19 cellular contexts compared by ENCODE assay signal in the genomic region with DNA sequence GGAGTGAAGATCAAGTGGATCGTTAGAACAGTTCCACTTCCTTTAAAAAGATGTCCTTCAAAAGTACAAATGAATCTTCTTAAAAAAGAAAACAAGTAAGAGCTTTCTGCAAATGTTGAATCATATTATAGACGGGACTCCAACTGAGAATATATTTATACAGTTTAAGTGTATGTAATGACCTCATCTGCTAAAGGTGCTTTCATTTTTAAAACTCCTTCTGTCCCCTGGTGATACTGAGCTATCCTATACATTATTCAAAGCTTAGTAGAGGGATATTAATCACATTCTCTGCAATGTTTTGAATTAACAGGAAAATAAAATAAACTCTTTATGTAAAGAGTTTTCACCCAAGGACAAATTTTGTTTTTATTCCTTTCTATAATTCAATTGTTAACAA.
DNase-seq lines count a peak whose midpoint lies in the region; FAIRE-seq and TF ChIP-seq lines count a peak whose summit lies in the region.
"Had no signal": no experiment of that assay in that cellular context is flagged by ENCODE, and none has a peak within 500 bp of the region (broad histone marks: within the 10 kb centered on the region; RNA-seq: fewer than 3 reads in every experiment).

No MANE protein-coding gene starts in this region.

- intact Hi-C loops in mammary epithelial cell (cut with micrococcal nuclease) (no loop called here), breast epithelium (cut with DNase I; ENCODE audit: low total_unique reads) (no loop called here)

- H3K79me2 ChIP-seq in mammary epithelial cell (ENCODE audit: insufficient read depth, low read length) (no peaks in the 10 kb centered on the region), astrocyte (ENCODE audit: insufficient read depth, low read length) (no peaks in the 10 kb centered on the region), mesendoderm (ENCODE audit: control insufficient read depth, insufficient read depth, low read length) (no peaks in the 10 kb centered on the region)

- H2BK15ac ChIP-seq in mesendoderm (replicated peaks; ENCODE audit: low read depth) = no peak overlapping the region

- DNase-seq in mammary epithelial cell (no peak), breast epithelium (ENCODE audit: low spot score in 2 of 2) (no peak), NCI-H69 (lab: John Stamatoyannopoulos, UW) (peak; percentile 2), astrocyte (ENCODE audit: low read depth) (no peak), mesendoderm (no peak), NCI-H1417 (lab: John Stamatoyannopoulos, UW) (no peak)
- DNase-seq in stimulated activated CD4-positive, alpha-beta T cell treated with anti-CD3 and anti-CD28 coated beads, Interleukin-4, amount 100 ng/mL, for 1 hour = no peak
- no peak for DNase-seq in stimulated activated CD4-positive, alpha-beta T cell treated with anti-CD3 and anti-CD28 coated beads, Interleukin-1b, Interleukin-23, amount 100 ng/mL, for 48 hours
- DNase-seq: KG1; NCI-H1105; NCI-H2029 treated with DMSO at 0.1 percent for 48 hours; NCI-H2171 treated with DMSO at 0.1 percent for 48 hours; NCI-H446 treated with DMSO at 0.1 percent for 48 hours; NCI-H526 treated with DMSO at 0.1 percent for 48 hours; NK-92 treated with Interleukin-12 subunit alpha and Interleukin-12 subunit beta, amount 100 ng/mL, for 24 hours; Right ventricle myocardium superior had no signal

- H3K9me3 ChIP-seq in mammary epithelial cell (replicated peaks; ENCODE audit: insufficient read depth, low read length) (no peaks in the 10 kb centered on the region), breast epithelium (no peaks in the 10 kb centered on the region), astrocyte (ENCODE audit: insufficient read depth, low read depth, low read length) (no peaks in the 10 kb centered on the region)

- H3K4me1 ChIP-seq in mammary epithelial cell (ENCODE audit: insufficient read depth, low read length) (peaks cover 3% of the 10 kb centered on the region), breast epithelium (no peaks in the 10 kb centered on the region), astrocyte (ENCODE audit: insufficient read depth, low read length) (no peaks in the 10 kb centered on the region), mesendoderm (ENCODE audit: control insufficient read depth, low read depth, low read length) (no peaks in the 10 kb centered on the region)

- H4K5ac ChIP-seq in mesendoderm (ENCODE audit: low read length) = no peak overlapping the region

- H3K18ac ChIP-seq in mesendoderm (ENCODE audit: low read length) = no peak overlapping the region

- H3K27ac ChIP-seq in mammary epithelial cell (ENCODE audit: insufficient read depth, low read depth, low read length) = no peak overlapping the region
- H3K27ac ChIP-seq in breast epithelium = no peak overlapping the region
- no peak overlapping the region for H3K27ac ChIP-seq in astrocyte (ENCODE audit: low read depth, low read length)
- no peak overlapping the region for H3K27ac ChIP-seq in mesendoderm (ENCODE audit: low read depth, low read length)

- no peaks in the 10 kb centered on the region for H3K27me3 Mint-ChIP-seq in astrocyte (ENCODE audit: low read depth, unreplicated experiment)

- H3K23ac ChIP-seq in mesendoderm (ENCODE audit: low read length) = no peak overlapping the region

- in situ Hi-C loops in mammary epithelial cell (cut with MboI; ENCODE audit: low sequenced_read_pairs in 2 of 2) = no loop called here

- H3K4me1 Mint-ChIP-seq in astrocyte (ENCODE audit: low read depth, unreplicated experiment) = no peaks in the 10 kb centered on the region

- no peak overlapping the region for H2BK5ac ChIP-seq in mesendoderm (ENCODE audit: low read length)

- H3K4me3 ChIP-seq in mammary epithelial cell (replicated peaks in 1 of 3; ENCODE audit: insufficient read depth in 1 of 3, low read depth in 2 of 3, low read length in 3 of 3) (no peak overlapping the region), breast epithelium (no peak overlapping the region), astrocyte (ENCODE audit: insufficient read depth, low read depth, low read length) (no peak overlapping the region), mesendoderm (ENCODE audit: low read length) (no peak overlapping the region)
- H3K4me3 ChIP-seq: GM12878 had no signal

- H2BK120ac ChIP-seq in mesendoderm (ENCODE audit: low read depth, low read length) = no peak overlapping the region

- no peaks in the 10 kb centered on the region for H3K36me3 Mint-ChIP-seq in astrocyte (ENCODE audit: low read depth, unreplicated experiment)
- H3K36me3 Mint-ChIP-seq: CD14-positive monocyte had no signal

- H2AFZ ChIP-seq in mammary epithelial cell (ENCODE audit: low read depth, low read length) (peak overlapping the region; percentile 39), astrocyte (ENCODE audit: low read depth, low read length) (peak overlapping the region; percentile 20)

- 51% methylated on average over 2 of the region's 2 CpGs for WGBS in mammary epithelial cell (ENCODE audit: low coverage, missing lambda C conversion rate)
- no CpG with 5 or more reads among the region's 2 CpGs for WGBS in mesendoderm (ENCODE audit: extremely low coverage, insufficient coverage, low lambda C conversion rate)

- CTCF ChIA-PET in mammary epithelial cell (lab: Charles Lee; ENCODE audit: low non-redundant PET) = no interaction called here

- BruUV-seq in mammary epithelial cell (replicated peaks; lab: Mats Ljungman, UMichigan) = no TSS peak

- no peaks in the 10 kb centered on the region for H3K79me1 ChIP-seq in mesendoderm (ENCODE audit: low read length)

- no peaks in the 10 kb centered on the region for H3K27me3 ChIP-seq in mammary epithelial cell (ENCODE audit: insufficient read depth, low read length)
- H3K27me3 ChIP-seq in breast epithelium = no peaks in the 10 kb centered on the region
- H3K27me3 ChIP-seq in astrocyte (ENCODE audit: insufficient read depth, low read length) = no peaks in the 10 kb centered on the region
- H3K27me3 ChIP-seq in mesendoderm (ENCODE audit: insufficient read depth, low read length, poor library complexity) = no peaks in the 10 kb centered on the region

- no peak overlapping the region for H4K8ac ChIP-seq in mesendoderm (ENCODE audit: low read depth, low read length)

- no peak overlapping the region for H3K4me3 Mint-ChIP-seq in astrocyte (ENCODE audit: unreplicated experiment)
- H3K4me3 Mint-ChIP-seq: CD14-positive monocyte; T-helper 1 cell treated with Interleukin-12 subunit alpha and Interleukin-12 subunit beta and Interleukin-4 antibody, amounts not matched to agents 30 μg/mL and 1 μg/mL, for 36 hours had no signal

- H4K20me1 ChIP-seq in mammary epithelial cell (ENCODE audit: insufficient read depth, low read length) = no peaks in the 10 kb centered on the region
- no peaks in the 10 kb centered on the region for H4K20me1 ChIP-seq in astrocyte (ENCODE audit: insufficient read depth, low read length)

- no peak for FAIRE-seq in astrocyte (lab: Jason Lieb, UNC)
- FAIRE-seq: GM12878 had no signal

- no peaks in the 10 kb centered on the region for H3K9me3 Mint-ChIP-seq in astrocyte (ENCODE audit: unreplicated experiment)
- H3K9me3 Mint-ChIP-seq: T-helper 1 cell treated with Interleukin-12 subunit alpha and Interleukin-12 subunit beta and Interleukin-4 antibody, amounts not matched to agents 30 μg/mL and 1 μg/mL, for 36 hours had no signal

- H2AK5ac ChIP-seq in mesendoderm (ENCODE audit: low read length) = no peak overlapping the region

- dilution Hi-C loops in mammary epithelial cell (cut with HindIII; ENCODE audit: low sequenced_read_pairs) = no loop called here

- H3K56ac ChIP-seq in mesendoderm (ENCODE audit: low read length) = no peak overlapping the region

- H3K36me3 ChIP-seq in mammary epithelial cell (ENCODE audit: insufficient read depth, low read length) (no peaks in the 10 kb centered on the region), breast epithelium (no peaks in the 10 kb centered on the region), astrocyte (ENCODE audit: insufficient read depth, low read length) (no peaks in the 10 kb centered on the region), mesendoderm (ENCODE audit: control insufficient read depth, insufficient read depth, low read length) (no peaks in the 10 kb centered on the region)

- TF ChIP-seq CTCF in mammary epithelial cell (conservative IDR thresholded peaks at IDR 0.05 in 1 of 2, IDR thresholded peaks at IDR 0.05 in 1 of 2; ENCODE audit: extremely low read depth in 1 of 2, insufficient read depth in 1 of 2, low read depth in 1 of 2, low read length in 2 of 2) = no peak
- no peak for TF ChIP-seq CTCF in breast epithelium (IDR thresholded peaks at IDR 0.05)
- no peak for TF ChIP-seq CTCF in astrocyte (IDR thresholded peaks at IDR 0.05; ENCODE audit: insufficient read depth, low read depth, low read length)

- no peak overlapping the region for H3K4ac ChIP-seq in mesendoderm (ENCODE audit: low read depth, low read length)

- H3K27ac Mint-ChIP-seq in astrocyte (ENCODE audit: unreplicated experiment) = no peak overlapping the region
- H3K27ac Mint-ChIP-seq: CD14-positive monocyte; T-helper 1 cell treated with Interleukin-12 subunit alpha and Interleukin-12 subunit beta and Interleukin-4 antibody, amounts not matched to agents 30 μg/mL and 1 μg/mL, for 36 hours had no signal

- TF ChIP-seq POLR2A in breast epithelium (IDR thresholded peaks at IDR 0.05) = no peak

- H3K9ac ChIP-seq in mammary epithelial cell (ENCODE audit: insufficient read depth, low read length) (no peak overlapping the region), astrocyte (ENCODE audit: low read length) (peak overlapping the region; percentile 1), mesendoderm (ENCODE audit: low read length) (no peak overlapping the region)

- H3K4me2 ChIP-seq in mammary epithelial cell (ENCODE audit: insufficient read depth, low read depth, low read length) = no peak overlapping the region
- peak overlapping the region; percentile 51 for H3K4me2 ChIP-seq in astrocyte (ENCODE audit: low read length)
- H3K4me2 ChIP-seq in mesendoderm (ENCODE audit: low read length) = no peak overlapping the region
